ENCODE assay signal across 10 cellular contexts in the genomic region with DNA sequence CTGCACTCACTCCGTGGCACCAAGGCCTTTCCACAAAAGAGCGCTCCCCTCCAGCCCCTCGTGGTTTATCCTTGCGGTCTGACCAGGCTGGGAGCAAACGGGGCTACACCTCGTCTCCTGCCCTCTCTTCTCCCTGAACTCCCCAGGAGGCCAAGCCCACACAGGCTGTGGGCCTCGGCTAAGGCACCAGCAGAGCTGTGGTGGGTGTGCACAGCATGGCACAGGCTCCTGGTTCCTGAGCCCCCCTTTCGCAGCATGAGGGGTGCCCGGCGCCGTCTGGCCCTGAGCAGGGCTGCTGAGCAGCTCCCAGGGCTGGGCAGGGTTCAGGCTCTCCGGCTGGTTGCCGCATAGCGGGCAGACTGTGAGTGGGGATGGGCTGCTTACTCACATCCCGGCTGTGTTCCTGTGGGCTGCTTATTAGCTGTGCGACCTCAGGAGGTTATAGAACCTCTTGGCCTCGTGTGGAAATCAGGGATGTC.
A peak's percentile ranks its signal among the peaks of the same experiment; 100 is the strongest.
DNase-seq lines count a peak whose midpoint lies in the region; ATAC-seq and TF ChIP-seq lines count a peak whose summit lies in the region.
"Had no signal": no experiment of that assay in that cellular context is flagged by ENCODE, and none has a peak within 500 bp of the region (broad histone marks: within the 10 kb centered on the region; RNA-seq: fewer than 3 reads in every experiment).

No MANE protein-coding gene starts in this region.

- H3K4me1 ChIP-seq in aorta (ENCODE audit: control insufficient read depth in 1 of 2, insufficient read depth in 2 of 2, low read length in 2 of 2): no peaks in the 10 kb centered on the region

- POLR2A ChIA-PET in activated CD4-positive, alpha-beta T cell treated with anti-CD3 and anti-CD28 coated beads, Interleukin-2, amount 10 ng/mL, durations not matched to agents 7 days and 5 days (lab: Charles Lee): no interaction called here

- H3K9me3 Mint-ChIP-seq in nephron: no peaks in the 10 kb centered on the region
- H3K9me3 Mint-ChIP-seq in activated CD4-positive, alpha-beta T cell treated with anti-CD3 and anti-CD28 coated beads, Interleukin-2, amount 10 ng/mL, durations not matched to agents 24 days and 14 days: no peaks in the 10 kb centered on the region
- H3K9me3 Mint-ChIP-seq in activated CD4-positive, alpha-beta T cell treated with anti-CD3 and anti-CD28 coated beads, Interleukin-2, amount 10 ng/mL, durations not matched to agents 7 days and 5 days: no peaks in the 10 kb centered on the region
- H3K9me3 Mint-ChIP-seq: activated naive CD8-positive, alpha-beta T cell treated with anti-CD3 and anti-CD28 coated beads, Interleukin-2, amount 10 ng/mL, durations not matched to agents 7 days and 5 days had no signal

- H3K36me3 ChIP-seq in aorta (ENCODE audit: control insufficient read depth in 1 of 2, insufficient read depth in 2 of 2, low read length in 1 of 2): no peaks in the 10 kb centered on the region

- TF ChIP-seq CTCF in nephron (IDR thresholded peaks at IDR 0.05; ENCODE audit: unreplicated experiment in 3 of 3): no peak

- CTCF ChIA-PET in activated CD4-positive, alpha-beta T cell treated with anti-CD3 and anti-CD28 coated beads, Interleukin-2, amount 10 ng/mL, durations not matched to agents 7 days and 5 days (lab: Charles Lee): no interaction called here

- no peaks in the 10 kb centered on the region for H3K9me3 ChIP-seq in aorta (ENCODE audit: control insufficient read depth, low read length)

- peaks cover 9% of the 10 kb centered on the region for H3K36me3 Mint-ChIP-seq in nephron (ENCODE audit: low read depth)
- no peaks in the 10 kb centered on the region for H3K36me3 Mint-ChIP-seq in activated CD4-positive, alpha-beta T cell treated with anti-CD3 and anti-CD28 coated beads, Interleukin-2, amount 10 ng/mL, durations not matched to agents 24 days and 14 days (ENCODE audit: low read depth)
- H3K36me3 Mint-ChIP-seq in activated CD4-positive, alpha-beta T cell treated with anti-CD3 and anti-CD28 coated beads, Interleukin-2, amount 10 ng/mL, durations not matched to agents 7 days and 5 days (ENCODE audit: low read depth): no peaks in the 10 kb centered on the region
- H3K36me3 Mint-ChIP-seq: activated naive CD8-positive, alpha-beta T cell treated with anti-CD3 and anti-CD28 coated beads, Interleukin-2, amount 10 ng/mL, durations not matched to agents 7 days and 5 days had no signal

- H3K27me3 ChIP-seq in aorta (ENCODE audit: control insufficient read depth in 1 of 2, insufficient read depth in 2 of 2, low read length in 1 of 2): no peaks in the 10 kb centered on the region

- H3K27ac Mint-ChIP-seq in nephron: peak overlapping the region; percentile 68 to 95 (median 90)
- H3K27ac Mint-ChIP-seq in activated CD4-positive, alpha-beta T cell treated with anti-CD3 and anti-CD28 coated beads, Interleukin-2, amount 10 ng/mL, durations not matched to agents 24 days and 14 days: no peak overlapping the region
- no peak overlapping the region for H3K27ac Mint-ChIP-seq in activated CD4-positive, alpha-beta T cell treated with anti-CD3 and anti-CD28 coated beads, Interleukin-2, amount 10 ng/mL, durations not matched to agents 7 days and 5 days
- H3K27ac Mint-ChIP-seq: activated naive CD8-positive, alpha-beta T cell treated with anti-CD3 and anti-CD28 coated beads, Interleukin-2, amount 10 ng/mL, durations not matched to agents 7 days and 5 days had no signal

- peak overlapping the region in 1 of 2 donors; percentile 92 for H3K27ac ChIP-seq in aorta (ENCODE audit: low read depth in 1 of 2, low read length in 2 of 2)

- intact Hi-C loops in Right ventricle myocardium inferior (cut with DNase I): no loop called here
- intact Hi-C loops in cardiac septum (cut with DNase I): loop anchor here (2.0 kb wide), 1 partner anchor 26 kb away; no protein-coding TSS in a partner anchor
- intact Hi-C loops in aorta (cut with DNase I): no loop called here
- intact Hi-C loops in activated CD4-positive, alpha-beta T cell treated with anti-CD3 and anti-CD28 coated beads, Interleukin-2, amount 10 ng/mL, durations not matched to agents 24 days and 14 days (cut with micrococcal nuclease): no loop called here

- peaks cover 46% of the 10 kb centered on the region for H3K4me1 Mint-ChIP-seq in nephron
- peaks cover 2% of the 10 kb centered on the region for H3K4me1 Mint-ChIP-seq in activated CD4-positive, alpha-beta T cell treated with anti-CD3 and anti-CD28 coated beads, Interleukin-2, amount 10 ng/mL, durations not matched to agents 24 days and 14 days
- no peaks in the 10 kb centered on the region for H3K4me1 Mint-ChIP-seq in activated CD4-positive, alpha-beta T cell treated with anti-CD3 and anti-CD28 coated beads, Interleukin-2, amount 10 ng/mL, durations not matched to agents 7 days and 5 days
- H3K4me1 Mint-ChIP-seq: activated naive CD8-positive, alpha-beta T cell treated with anti-CD3 and anti-CD28 coated beads, Interleukin-2, amount 10 ng/mL, durations not matched to agents 7 days and 5 days had no signal

- DNase-seq in Right ventricle myocardium inferior (ENCODE audit: missing footprints) (no peak), cardiac septum (ENCODE audit: low spot score) (no peak), fibroblast of gingiva (ENCODE audit: low read depth) (peak; percentile 71), aorta (peak; percentile 83 to 89), NCI-H510A treated with DMSO at 0.1 percent for 48 hours (lab: John Stamatoyannopoulos, UW) (no peak)
- DNase-seq in activated CD4-positive, alpha-beta T cell treated with anti-CD3 and anti-CD28 coated beads, Interleukin-2, amount 10 ng/mL, durations not matched to agents 24 days and 14 days: no peak
- DNase-seq in activated CD4-positive, alpha-beta T cell treated with anti-CD3 and anti-CD28 coated beads, Interleukin-2, amount 10 ng/mL, durations not matched to agents 7 days and 5 days: no peak
- DNase-seq: activated naive CD8-positive, alpha-beta T cell treated with anti-CD3 and anti-CD28 coated beads, Interleukin-2, amount 10 ng/mL, durations not matched to agents 7 days and 5 days; NCI-H1694 treated with DMSO at 0.1 percent for 48 hours had no signal

- no peaks in the 10 kb centered on the region for H3K27me3 Mint-ChIP-seq in nephron (ENCODE audit: low read depth)
- no peaks in the 10 kb centered on the region for H3K27me3 Mint-ChIP-seq in activated CD4-positive, alpha-beta T cell treated with anti-CD3 and anti-CD28 coated beads, Interleukin-2, amount 10 ng/mL, durations not matched to agents 24 days and 14 days
- no peaks in the 10 kb centered on the region for H3K27me3 Mint-ChIP-seq in activated CD4-positive, alpha-beta T cell treated with anti-CD3 and anti-CD28 coated beads, Interleukin-2, amount 10 ng/mL, durations not matched to agents 7 days and 5 days
- H3K27me3 Mint-ChIP-seq: activated naive CD8-positive, alpha-beta T cell treated with anti-CD3 and anti-CD28 coated beads, Interleukin-2, amount 10 ng/mL, durations not matched to agents 7 days and 5 days had no signal

- no peak overlapping the region for H3K4me3 Mint-ChIP-seq in nephron
- H3K4me3 Mint-ChIP-seq in activated CD4-positive, alpha-beta T cell treated with anti-CD3 and anti-CD28 coated beads, Interleukin-2, amount 10 ng/mL, durations not matched to agents 24 days and 14 days: no peak overlapping the region
- no peak overlapping the region for H3K4me3 Mint-ChIP-seq in activated CD4-positive, alpha-beta T cell treated with anti-CD3 and anti-CD28 coated beads, Interleukin-2, amount 10 ng/mL, durations not matched to agents 7 days and 5 days
- H3K4me3 Mint-ChIP-seq: activated naive CD8-positive, alpha-beta T cell treated with anti-CD3 and anti-CD28 coated beads, Interleukin-2, amount 10 ng/mL, durations not matched to agents 7 days and 5 days had no signal

- ATAC-seq in Right ventricle myocardium inferior: peak; percentile 21
- peak; percentile 56 for ATAC-seq in aorta (ENCODE audit: low FRiP score)

- no peak overlapping the region for H3K4me3 ChIP-seq in aorta (ENCODE audit: low read length in 2 of 2)

- WGBS in aorta, 2 donors: 20 to 25% methylated on average over 16 to 17 of the region's 17 CpGs

Comparison
In these comparisons a context has a peak if more than half of its experiments do, and no peak if none do; other contexts are left out.
1. DNase-seq: peak in fibroblast of gingiva (single experiment) and aorta (2 of 2); none in Right ventricle myocardium inferior (single experiment), cardiac septum (single experiment), activated CD4-positive, alpha-beta T cell treated with anti-CD3 and anti-CD28 coated beads, Interleukin-2, amount 10 ng/mL, durations not matched to agents 24 days and 14 days (single experiment), activated CD4-positive, alpha-beta T cell treated with anti-CD3 and anti-CD28 coated beads, Interleukin-2, amount 10 ng/mL, durations not matched to agents 7 days and 5 days (single experiment) and NCI-H510A treated with DMSO at 0.1 percent for 48 hours (single experiment).
2. H3K27ac Mint-ChIP-seq: peak in nephron (3 of 3); none in activated CD4-positive, alpha-beta T cell treated with anti-CD3 and anti-CD28 coated beads, Interleukin-2, amount 10 ng/mL, durations not matched to agents 24 days and 14 days (single experiment) and activated CD4-positive, alpha-beta T cell treated with anti-CD3 and anti-CD28 coated beads, Interleukin-2, amount 10 ng/mL, durations not matched to agents 7 days and 5 days (single experiment).